ENCODE assay signal across 1 cellular context in genomic region chr11:67508486-67509121, GRCh38.
TF ChIP-seq lines count a peak whose summit lies in the region.

No MANE protein-coding gene starts in this region.

TF ChIP-seq in IMR-90, 13 proteins besides CTCF, POLR2A, EP300 and RAD21:
- TF ChIP-seq MAZ (IDR thresholded peaks at IDR 0.05; ENCODE audit: borderline replicate concordance, low read depth, low read length) (peak; percentile 97), MXI1 (IDR thresholded peaks at IDR 0.05; ENCODE audit: borderline replicate concordance, low read depth, low read length) (peak; percentile 89), ELK1 (IDR thresholded peaks at IDR 0.05; ENCODE audit: borderline replicate concordance, low read depth, low read length) (no peak), BHLHE40 (IDR thresholded peaks at IDR 0.05; ENCODE audit: low read depth, low read length) (peak; percentile 10; the same call in 1 of the 2 replicates), USF2 (IDR thresholded peaks at IDR 0.05; ENCODE audit: low read depth, low read length) (peak; percentile 73)
TF ChIP-seq in IMR-90: peak in this region for 4.
